In genomic region chr2:11553661-11554429, GRCh38 we compare ENCODE assay signal across 12 cellular contexts. TPM values are rescaled to one million over a fixed set of nuclear protein-coding genes. Genes with fewer than 3 reads are reported as not detected.
DNase-seq lines count a peak whose midpoint lies in the region; ATAC-seq and TF ChIP-seq lines count a peak whose summit lies in the region.
"Had no signal": no experiment of that assay in that cellular context is flagged by ENCODE, and none has a peak within 500 bp of the region (broad histone marks: within the 10 kb centered on the region; RNA-seq: fewer than 3 reads in every experiment).

No MANE protein-coding gene starts in this region.

- H3K9ac ChIP-seq in adipocyte (ENCODE audit: low read length), result no peak overlapping the region

- H3K9me3 Mint-ChIP-seq in activated T-helper 17 cell treated with anti-CD3 and anti-CD28 coated beads, Interleukin-2, amount 50 U/mL, for 72 hours, result no peaks in the 10 kb centered on the region
- H3K9me3 Mint-ChIP-seq: T-helper 1 cell treated with Interleukin-12 subunit alpha and Interleukin-12 subunit beta and Interleukin-4 antibody, amounts not matched to agents 30 μg/mL and 1 μg/mL, for 36 hours had no signal

- H3K4me3 ChIP-seq in adipocyte (ENCODE audit: low read length) (no peak overlapping the region), transverse colon (no peak overlapping the region)

- 72 to 86% methylated on average over 6 to 11 of the region's 11 CpGs for WGBS in transverse colon (ENCODE audit: low coverage in 1 of 2), 2 donors

- H3K4me1 ChIP-seq in adipocyte (ENCODE audit: control insufficient read depth, insufficient read depth, low read length), result no peaks in the 10 kb centered on the region
- H3K4me1 ChIP-seq in transverse colon, result no peaks in the 10 kb centered on the region

- no peak for TF ChIP-seq POLR2A in transverse colon (IDR thresholded peaks at IDR 0.05)

- intact Hi-C loops in transverse colon (cut with DNase I; ENCODE audit: low total_unique reads), result no loop called here

- H3K4me1 Mint-ChIP-seq in activated T-helper 17 cell treated with anti-CD3 and anti-CD28 coated beads, Interleukin-2, amount 50 U/mL, for 72 hours, result no peaks in the 10 kb centered on the region

- peaks cover 43% of the 10 kb centered on the region for H3K27me3 Mint-ChIP-seq in activated T-helper 17 cell treated with anti-CD3 and anti-CD28 coated beads, Interleukin-2, amount 50 U/mL, for 72 hours

- H3K27ac ChIP-seq in transverse colon, result no peak overlapping the region

- no peak for ATAC-seq in activated T-helper 17 cell treated with anti-CD3 and anti-CD28 coated beads, Interleukin-2, amount 50 U/mL, for 72 hours (replicated peaks)

- TF ChIP-seq EP300 in transverse colon (IDR thresholded peaks at IDR 0.05; ENCODE audit: low read depth), result no peak

- no peak overlapping the region for H3K27ac Mint-ChIP-seq in activated T-helper 17 cell treated with anti-CD3 and anti-CD28 coated beads, Interleukin-2, amount 50 U/mL, for 72 hours
- H3K27ac Mint-ChIP-seq: CD8-positive, alpha-beta memory T cell; T-helper 1 cell treated with Interleukin-12 subunit alpha and Interleukin-12 subunit beta and Interleukin-4 antibody, amounts not matched to agents 30 μg/mL and 1 μg/mL, for 36 hours had no signal

- in situ Hi-C loops in transverse colon (cut with MboI; ENCODE audit: low pct_ligation_motif_present in 1 of 4, low pct_unique_long_range_greater_than_20kb in 1 of 4, low sequenced_read_pairs in 3 of 4), result no loop called here

- DNase-seq in ELF-1 (ENCODE audit: low read depth, low spot score) (peak; percentile 70), HT1080 (ENCODE audit: low read depth) (peak; percentile 84), adipocyte (ENCODE audit: low read depth) (peak; percentile 9), myocyte (ENCODE audit: low read depth) (peak; percentile 45), hypothalamus (lab: John Stamatoyannopoulos, UW) (no peak), transverse colon (no peak), LoVo (ENCODE audit: low spot score) (no peak)
- DNase-seq: caudate nucleus; CD8-positive, alpha-beta memory T cell; GOT3 had no signal

- no peak for TF ChIP-seq CTCF in transverse colon (IDR thresholded peaks at IDR 0.05)

- H3K36me3 Mint-ChIP-seq in activated T-helper 17 cell treated with anti-CD3 and anti-CD28 coated beads, Interleukin-2, amount 50 U/mL, for 72 hours (ENCODE audit: low read depth), result no peaks in the 10 kb centered on the region

- H3K9me3 ChIP-seq in adipocyte (ENCODE audit: control insufficient read depth, low read length) (peaks cover 16% of the 10 kb centered on the region), transverse colon (no peaks in the 10 kb centered on the region)

- H3K27me3 ChIP-seq in adipocyte (replicated peaks; ENCODE audit: control insufficient read depth, insufficient read depth, low read length), result peaks cover 56% of the 10 kb centered on the region
- peaks cover 10% of the 10 kb centered on the region for H3K27me3 ChIP-seq in transverse colon

- no peak overlapping the region for H3K4me3 Mint-ChIP-seq in activated T-helper 17 cell treated with anti-CD3 and anti-CD28 coated beads, Interleukin-2, amount 50 U/mL, for 72 hours
- H3K4me3 Mint-ChIP-seq: CD8-positive, alpha-beta memory T cell; T-helper 1 cell treated with Interleukin-12 subunit alpha and Interleukin-12 subunit beta and Interleukin-4 antibody, amounts not matched to agents 30 μg/mL and 1 μg/mL, for 36 hours had no signal

- H3K36me3 ChIP-seq in adipocyte (ENCODE audit: control insufficient read depth, insufficient read depth, low read length, severe bottlenecking) (no peaks in the 10 kb centered on the region), transverse colon (no peaks in the 10 kb centered on the region)

RNA-seq across cellular contexts. Expression of gene GREB1, which starts 20.0 kb away (rescaled TPM):
- total RNA-seq in HT1080 (2014; rRNA removed; shearing (Covaris generic)), result 1.2 and 1.7 TPM in 2 replicates
- 5.1 and 6.3 TPM in 2 replicates for polyA plus RNA-seq in HT1080 (2015; cell fraction: cytosol; rRNA removed)
- polyA plus RNA-seq in HT1080 (2015; cell fraction: nucleus; rRNA removed), result 7.1 and 9.9 TPM in 2 replicates
- 0.24 and 0.52 TPM in 2 replicates for total RNA-seq in myocyte
- polyA plus RNA-seq in myocyte (2012), result 0.42 TPM
- total RNA-seq in transverse colon, result 1 to 10 TPM in 2 of 4 donors, under 1 TPM in 2; 0.20 to 2.6 (median 1.5) TPM
- 1 to 10 TPM in 1 of 2 donors, under 1 TPM in 1; 0.95 to 1.0 TPM for total RNA-seq in activated T-helper 17 cell treated with anti-CD3 and anti-CD28 coated beads, Interleukin-2, amount 50 U/mL, for 72 hours

Comparison
In these comparisons a context has a peak if more than half of its experiments do, and no peak if none do; other contexts are left out.
1. DNase-seq: peak in ELF-1 (single experiment), HT1080 (single experiment), adipocyte (single experiment) and myocyte (single experiment); none in hypothalamus (0 of 51), transverse colon (single experiment) and LoVo (single experiment).